ENCODE assay signal across 8 cellular contexts in the genomic region with DNA sequence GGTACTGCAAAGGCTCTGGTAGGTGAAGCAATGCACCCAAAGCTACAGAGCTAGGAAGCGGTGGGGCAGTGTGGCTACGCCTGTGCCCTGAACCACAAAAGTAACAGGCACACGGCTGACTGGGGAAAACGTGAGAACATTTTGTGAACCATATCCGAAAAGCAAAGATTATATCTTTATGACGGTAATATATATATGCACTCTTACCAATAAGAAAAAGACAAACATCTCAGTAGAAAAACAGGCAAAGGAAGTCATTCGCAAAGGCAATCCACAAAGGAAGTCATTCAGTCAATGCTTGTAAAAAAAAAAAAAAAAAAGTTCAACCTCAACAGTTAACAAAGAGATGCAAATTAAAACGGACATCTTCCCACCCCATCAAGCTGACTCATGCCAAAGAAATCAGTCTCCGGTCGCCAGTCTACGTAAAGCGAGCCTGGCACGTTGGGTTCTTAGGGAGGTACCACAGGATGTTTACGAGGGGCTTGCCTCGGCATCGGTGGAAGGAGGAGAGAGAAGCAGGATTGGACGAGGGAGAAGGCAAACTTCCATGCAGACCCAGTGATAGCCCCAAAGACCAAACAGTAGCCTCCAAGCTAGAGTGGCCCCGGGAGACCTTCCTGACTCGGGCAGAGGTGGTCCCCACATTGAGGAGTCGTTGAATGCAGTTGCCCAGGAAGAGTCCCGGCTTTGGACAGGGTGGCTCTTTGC. TPM values are rescaled to one million over a fixed set of nuclear protein-coding genes. Genes with fewer than 3 reads are reported as not detected.
DNase-seq lines count a peak whose midpoint lies in the region; ATAC-seq and TF ChIP-seq lines count a peak whose summit lies in the region.

No MANE protein-coding gene starts in this region.

- no peaks in the 10 kb centered on the region for H3K9me3 ChIP-seq in heart right ventricle

- intact Hi-C loops in heart right ventricle (cut with DNase I), result no loop called here

- WGBS in heart right ventricle, 2 donors, result 57 to 69% methylated on average over 21 of the region's 21 CpGs

- no peaks in the 10 kb centered on the region for H3K27me3 ChIP-seq in heart right ventricle

- peak; percentile 19 to 75 (median 50) for ATAC-seq in heart right ventricle

- H3K27ac ChIP-seq in heart right ventricle, result peak overlapping the region in 6 of 10 donors; percentile 22 to 89 (median 41)

- no peaks in the 10 kb centered on the region for H3K36me3 ChIP-seq in heart right ventricle

- H3K4me3 ChIP-seq in heart right ventricle, result peak overlapping the region in 2 of 10 donors; percentile 2 to 24

- peaks cover 2 to 36% (median 18%) of the 10 kb centered on the region in 9 donors for H3K4me1 ChIP-seq in heart right ventricle

- DNase-seq in GM10266 (ENCODE audit: extremely low spot score) (peak; percentile 41), NCI-H526 treated with DMSO at 0.1 percent for 48 hours (lab: John Stamatoyannopoulos, UW) (peak; percentile 82), heart right ventricle (peak in 1 of 2 donors; percentile 29), NCI-H748 treated with DMSO at 0.1 percent for 48 hours (lab: John Stamatoyannopoulos, UW) (no peak), DMS114 treated with DMSO at 0.1 percent for 48 hours (lab: John Stamatoyannopoulos, UW; ENCODE audit: unreplicated experiment) (no peak), NCI-H1694 treated with DMSO at 0.1 percent for 48 hours (lab: John Stamatoyannopoulos, UW) (no peak)
- DNase-seq in activated T-cell treated with anti-CD3 and anti-CD28 coated beads, Interleukin-2, amount 50 U/mL, for 1 hour, result peak; percentile 74
- peak; percentile 61 to 68 for DNase-seq in stimulated activated CD4-positive, alpha-beta T cell treated with anti-CD3 and anti-CD28 coated beads, Interleukin-2, amount 100 ng/mL, for 24 hours

- TF ChIP-seq CTCF in GM10266 (IDR thresholded peaks at IDR 0.05; ENCODE audit: control insufficient read depth, insufficient read depth, low read depth, missing control alignments), result no peak
- TF ChIP-seq CTCF in heart right ventricle (IDR thresholded peaks at IDR 0.05), result no peak

RNA-seq across cellular contexts. Expression of a gene that starts 39.4 kb away (rescaled TPM):
- total RNA-seq in heart right ventricle, result 100 to 1,000 TPM; 183 to 257 (median 224) TPM
- 100 to 1,000 TPM in 1 of 2 donors, 10 to 100 TPM in 1; 66.8 to 157 TPM for polyA plus RNA-seq in heart right ventricle

Comparison
In these comparisons a context has a peak if more than half of its experiments do, and no peak if none do; other contexts are left out.
1. DNase-seq: peak in GM10266 (single experiment), NCI-H526 treated with DMSO at 0.1 percent for 48 hours (single experiment), activated T-cell treated with anti-CD3 and anti-CD28 coated beads, Interleukin-2, amount 50 U/mL, for 1 hour (single experiment) and stimulated activated CD4-positive, alpha-beta T cell treated with anti-CD3 and anti-CD28 coated beads, Interleukin-2, amount 100 ng/mL, for 24 hours (2 of 2); none in NCI-H748 treated with DMSO at 0.1 percent for 48 hours (single experiment), DMS114 treated with DMSO at 0.1 percent for 48 hours (single experiment) and NCI-H1694 treated with DMSO at 0.1 percent for 48 hours (single experiment).